Comparison of ENCODE assay signal across 8 cellular contexts in the genomic region with DNA sequence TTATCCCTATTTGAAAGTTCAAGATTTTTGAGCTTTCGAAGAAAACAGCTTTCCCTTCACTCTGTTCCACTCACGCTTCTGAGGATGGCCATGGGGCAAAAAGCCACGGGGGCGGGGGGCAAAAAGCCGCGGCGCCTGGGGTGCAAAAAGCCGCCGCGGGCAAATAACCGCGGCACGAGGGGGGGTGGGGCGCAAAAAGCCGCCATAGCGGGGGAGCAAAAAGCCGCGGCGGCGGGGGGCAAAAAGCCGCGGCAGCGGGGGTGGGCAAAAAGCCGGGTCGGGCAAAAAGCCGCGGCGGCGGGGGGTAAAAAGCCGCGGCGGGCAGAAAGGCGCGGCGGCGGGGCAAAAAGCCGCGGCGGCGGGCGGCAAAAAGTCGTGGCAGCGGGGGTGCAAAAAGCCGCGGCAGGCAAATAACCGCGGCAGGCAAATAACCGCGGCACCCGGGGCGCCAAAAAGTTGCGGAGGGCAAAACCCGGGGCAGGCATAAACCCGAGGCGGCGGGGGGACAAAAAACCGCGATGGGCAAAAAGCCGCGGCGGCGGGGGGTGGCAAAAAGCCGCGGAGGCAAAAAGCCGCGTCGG.
DNase-seq lines count a peak whose midpoint lies in the region; ATAC-seq, FAIRE-seq and TF ChIP-seq lines count a peak whose summit lies in the region.
"Not testable (repeated sequence)": the region's sequence is repeated elsewhere in the genome, so short reads cannot be mapped to it uniquely, and the experiment has no call there.

No MANE protein-coding gene starts in this region.

- not testable (repeated sequence) for H3K4me1 ChIP-seq in DOHH2 (ENCODE audit: control insufficient read depth, low read length); MM.1S (ENCODE audit: low read length); GM12878 (ENCODE audit: control insufficient read depth, insufficient read depth, low read length); esophagus (ENCODE audit: control insufficient read depth in 2 of 2, insufficient read depth in 2 of 2, low read length in 1 of 2); mesodermal cell (ENCODE audit: control insufficient read depth, insufficient read depth, low read length, poor library complexity, severe bottlenecking); thoracic aorta (ENCODE audit: control insufficient read depth in 1 of 2, low read depth in 2 of 2)

- TF ChIP-seq RAD21 in GM12878 (IDR thresholded peaks at IDR 0.05; ENCODE audit: insufficient read depth, low read depth, low read length): not testable (repeated sequence)

- RAD21 ChIA-PET in GM12878 (lab: Charles Lee; ENCODE audit: unreplicated experiment): not testable (repeated sequence)

- in situ Hi-C loops in GM12878 (cut with MboI): not testable (repeated sequence)

- CTCF ChIA-PET in GM12878 (lab: Yijun Ruan, JAX): not testable (repeated sequence)

- H3K36me3 ChIP-seq in DOHH2 (ENCODE audit: control insufficient read depth, low read length); MM.1S (replicated peaks; ENCODE audit: insufficient read depth, low read length); GM12878 (ENCODE audit: control insufficient read depth in 2 of 2, insufficient read depth in 2 of 2, low read length in 1 of 2); esophagus (ENCODE audit: control insufficient read depth in 2 of 2, insufficient read depth in 2 of 2, low read length in 1 of 2); mesodermal cell (ENCODE audit: control insufficient read depth, insufficient read depth, low read length); thoracic aorta: not testable (repeated sequence)

- BruUV-seq in GM12878 (replicated peaks; lab: Mats Ljungman, UMichigan): not testable (repeated sequence)

- not testable (repeated sequence) for ATAC-seq in GM12878; thoracic aorta (ENCODE audit: insufficient number of reproducible peaks, low FRiP score, low read depth)

- H3K9me3 ChIP-seq in DOHH2 (ENCODE audit: control insufficient read depth, insufficient read depth, low read length); MM.1S (replicated peaks; ENCODE audit: insufficient read depth, low read length); GM12878 (replicated peaks; ENCODE audit: control insufficient read depth, insufficient read depth, low read length); esophagus (ENCODE audit: control insufficient read depth in 2 of 2, insufficient read depth in 1 of 2, low read depth in 1 of 2, low read length in 1 of 2); mesodermal cell (ENCODE audit: control insufficient read depth, low read length); thoracic aorta: not testable (repeated sequence)

- H4K20me1 ChIP-seq in DOHH2 (ENCODE audit: control insufficient read depth, insufficient read depth, low read depth, low read length); MM.1S (ENCODE audit: insufficient read depth, low read length); GM12878 (ENCODE audit: control insufficient read depth, insufficient read depth): not testable (repeated sequence)

- H3K9me2 ChIP-seq in DOHH2 (replicated peaks; ENCODE audit: control insufficient read depth, low read length); MM.1S (replicated peaks; ENCODE audit: insufficient read depth, low read length): not testable (repeated sequence)

- intact Hi-C loops in GM12878 (cut with micrococcal nuclease; ENCODE audit: unreplicated experiment): not testable (repeated sequence)

- POLR2A ChIA-PET in GM12878 (lab: Charles Lee): not testable (repeated sequence)

- peak overlapping the region; percentile 27; the same call in 1 of the 2 replicates for H3K4me2 ChIP-seq in DOHH2 (ENCODE audit: low read length)
- not testable (repeated sequence) for H3K4me2 ChIP-seq in MM.1S (ENCODE audit: low read depth, low read length); GM12878 (ENCODE audit: control insufficient read depth, insufficient read depth)

- DNase-seq in MM.1S: peak; percentile 6
- peak; percentile 44 for DNase-seq in activated CD8-positive, alpha-beta memory T cell treated with anti-CD3 and anti-CD28 coated beads for 24 hours
- not testable (repeated sequence) for DNase-seq in GM12878 (ENCODE audit: low read depth, low spot score); retinal pigment epithelial cell (ENCODE audit: low read depth); thoracic aorta (ENCODE audit: low spot score)

- H3F3A ChIP-seq in DOHH2 (ENCODE audit: control insufficient read depth, insufficient read depth); MM.1S (ENCODE audit: insufficient read depth, low read length): not testable (repeated sequence)

- not testable (repeated sequence) for TF ChIP-seq CTCF in DOHH2 (IDR thresholded peaks at IDR 0.05; ENCODE audit: low read depth, low read length, poor library complexity, severe bottlenecking); MM.1S (IDR thresholded peaks at IDR 0.05; ENCODE audit: low read length); GM12878 (IDR thresholded peaks at IDR 0.05 in 2 of 3, conservative IDR thresholded peaks at IDR 0.05 in 1 of 3; ENCODE audit: control insufficient read depth in 2 of 3, extremely low read depth in 1 of 3, insufficient read depth in 1 of 3, low read depth in 3 of 3, low read length in 3 of 3); retinal pigment epithelial cell (conservative IDR thresholded peaks at IDR 0.05; ENCODE audit: low read depth, low read length); thoracic aorta (IDR thresholded peaks at IDR 0.05)

- H3K4me3 ChIP-seq in DOHH2 (ENCODE audit: low read length): peak overlapping the region; percentile 48
- peak overlapping the region; percentile 40; the same call in 1 of the 2 replicates for H3K4me3 ChIP-seq in MM.1S (ENCODE audit: low read length)
- peak overlapping the region; percentile 36; the same call in 1 of the 2 replicates for H3K4me3 ChIP-seq in GM12878
- H3K4me3 ChIP-seq in esophagus (ENCODE audit: low read depth in 1 of 2, low read length in 2 of 2): peak overlapping the region; percentile 26 to 44
- peak overlapping the region; percentile 37 for H3K4me3 ChIP-seq in mesodermal cell (ENCODE audit: extremely low read depth, insufficient read depth, low read length, poor library complexity, severe bottlenecking)
- H3K4me3 ChIP-seq in retinal pigment epithelial cell (ENCODE audit: low read length): peak overlapping the region; percentile 39
- peak overlapping the region; percentile 61 for H3K4me3 ChIP-seq in thoracic aorta

- WGBS in GM12878 (ENCODE audit: insufficient coverage, insufficient replicate concordance, low lambda C conversion rate, missing lambda C conversion rate): 0% methylated on average over 10 of the region's 67 CpGs
- WGBS in esophagus, 2 donors: 1% methylated on average over 12 to 62 of the region's 67 CpGs
- no CpG with 5 or more reads among the region's 67 CpGs for WGBS in mesodermal cell (ENCODE audit: insufficient coverage in 2 of 2), 2 experiments

- FAIRE-seq in GM12878 (lab: Jason Lieb, UNC): not testable (repeated sequence)

- SMC1A ChIA-PET in GM12878 (lab: Charles Lee; ENCODE audit: uncharacterized antibody, unreplicated experiment): not testable (repeated sequence)

- not testable (repeated sequence) for H3K9ac ChIP-seq in MM.1S (ENCODE audit: low read length); GM12878 (ENCODE audit: control insufficient read depth, insufficient read depth, low read length)

- not testable (repeated sequence) for TF ChIP-seq POLR2A in GM12878 (IDR thresholded peaks at IDR 0.05; ENCODE audit: low read depth, low read length)

- H3K27me3 ChIP-seq in DOHH2 (ENCODE audit: control insufficient read depth, low read length); MM.1S (replicated peaks; ENCODE audit: insufficient read depth, low read length); GM12878 (replicated peaks in 1 of 2; ENCODE audit: control insufficient read depth in 2 of 2, insufficient read depth in 2 of 2, low read length in 1 of 2); esophagus (ENCODE audit: control insufficient read depth in 1 of 2, insufficient read depth in 2 of 2, low read length in 2 of 2); thoracic aorta (replicated peaks; ENCODE audit: insufficient read depth): not testable (repeated sequence)

- TF ChIP-seq EP300 in GM12878 (IDR thresholded peaks at IDR 0.05; ENCODE audit: borderline replicate concordance in 1 of 2, control insufficient read depth in 1 of 2, low read depth in 2 of 2, low read length in 2 of 2): not testable (repeated sequence)

- H3K27ac ChIP-seq in DOHH2 (ENCODE audit: low read depth, low read length); MM.1S (ENCODE audit: low read length); GM12878 (ENCODE audit: control insufficient read depth, insufficient read depth); esophagus (ENCODE audit: low read depth in 2 of 2, low read length in 1 of 2); mesodermal cell (ENCODE audit: low read depth, low read length, severe bottlenecking); thoracic aorta: not testable (repeated sequence)

- H3K79me2 ChIP-seq in DOHH2 (ENCODE audit: control insufficient read depth, low read length); MM.1S (ENCODE audit: low read length); GM12878 (ENCODE audit: control insufficient read depth, insufficient read depth, low read length): not testable (repeated sequence)

- not testable (repeated sequence) for H2AFZ ChIP-seq in MM.1S (ENCODE audit: low read length); GM12878 (ENCODE audit: control insufficient read depth, low read depth, low read length)
